ENCODE assay signal across 8 cellular contexts in genomic region chr2:11344342-11344955, GRCh38. TPM values are rescaled to one million over a fixed set of nuclear protein-coding genes. Genes with fewer than 3 reads are reported as not detected.
DNase-seq lines count a peak whose midpoint lies in the region; ATAC-seq, FAIRE-seq and TF ChIP-seq lines count a peak whose summit lies in the region.

ROCK2 (minus strand) TSS chr2:11344636; CDS start chr2:11344136, 500 bp downstream.

- no peaks in the 10 kb centered on the region for H3K36me3 ChIP-seq in CD8-positive, alpha-beta memory T cell (ENCODE audit: insufficient read depth, low read length)
- H3K36me3 ChIP-seq in NT2/D1 (ENCODE audit: insufficient read depth, insufficient read length, low read length) (no peaks in the 10 kb centered on the region), endothelial cell of umbilical vein (ENCODE audit: control insufficient read depth in 2 of 2, extremely low read depth in 1 of 2, insufficient read depth in 2 of 2, low read length in 2 of 2) (no peaks in the 10 kb centered on the region)

- H3K4me3 ChIP-seq in CD8-positive, alpha-beta memory T cell (ENCODE audit: low read length) = peak within 1 kb of the TSS; percentile 74
- H3K4me3 ChIP-seq in NT2/D1 (ENCODE audit: insufficient read length, low read depth) (peak within 1 kb of the TSS; percentile 88), endothelial cell of umbilical vein (replicated peaks in 1 of 3; ENCODE audit: insufficient read depth in 1 of 3, low read depth in 1 of 3, low read length in 3 of 3) (peak within 1 kb of the TSS; percentile 79 to 94 (median 92))

- H3K9me3 ChIP-seq in CD8-positive, alpha-beta memory T cell (ENCODE audit: low read length) = no peaks in the 10 kb centered on the region
- H3K9me3 ChIP-seq in NT2/D1 (ENCODE audit: insufficient read depth, low read length) (no peaks in the 10 kb centered on the region), endothelial cell of umbilical vein (replicated peaks; ENCODE audit: control insufficient read depth, insufficient read depth, low read length) (no peaks in the 10 kb centered on the region)

- POLR2A ChIA-PET in CD8-positive, alpha-beta memory T cell (lab: Charles Lee) = interaction anchor here (1.0 to 1.7 kb wide), 3 partner anchors 121 to 215 kb away, joined by 3 to 7 read pairs (median 6); partner anchors contain the start of gene E2F6
- POLR2A ChIA-PET in endothelial cell of umbilical vein (lab: Charles Lee) = interaction anchor here (0.8 to 2.2 kb wide), 7 partner anchors 24 to 212 kb away, joined by 3 to 11 read pairs (median 3); partner anchors contain the start of gene SLC66A3

- peaks cover 9% of the 10 kb centered on the region for H4K20me1 ChIP-seq in endothelial cell of umbilical vein (replicated peaks; ENCODE audit: control insufficient read depth, extremely low read depth, insufficient read depth, low read length)

- H3K27me3 Mint-ChIP-seq in CD8-positive, alpha-beta memory T cell = peaks cover 0 to 3% of the 10 kb centered on the region in 2 donors

- H3K9ac ChIP-seq in NT2/D1 (ENCODE audit: insufficient read length, low read depth) = peak within 1 kb of the TSS; percentile 89
- peak within 1 kb of the TSS; percentile 97 for H3K9ac ChIP-seq in endothelial cell of umbilical vein (replicated peaks; ENCODE audit: extremely low read depth, insufficient read depth, low read length)

- no TSS peak for BruUV-seq in endothelial cell of umbilical vein (replicated peaks; lab: Mats Ljungman, UMichigan)

- H3K4me1 Mint-ChIP-seq in CD8-positive, alpha-beta memory T cell = peaks cover 38 to 45% (median 39%) of the 10 kb centered on the region in 3 donors

- ATAC-seq in GM19463 (IDR thresholded peaks at IDR 0.05; ENCODE audit: unreplicated experiment) = peak; percentile 65

- intact Hi-C loops in endothelial cell of umbilical vein (cut with micrococcal nuclease) = loop anchor here (1.0 to 5.0 kb wide), 3 partner anchors 63 to 532 kb away; partner anchors contain the start of genes PDIA6 and SLC66A3

- peak; percentile 73 for TF ChIP-seq POLR2A in endothelial cell of umbilical vein (IDR thresholded peaks at IDR 0.05; ENCODE audit: low read depth, low read length)

- H2AFZ ChIP-seq in endothelial cell of umbilical vein (ENCODE audit: low read depth, low read length) = peak within 1 kb of the TSS; percentile 71

- no peak for TF ChIP-seq CTCF in endothelial cell of umbilical vein (IDR thresholded peaks at IDR 0.05; ENCODE audit: extremely low read depth in 1 of 2, insufficient read depth in 1 of 2, low read depth in 1 of 2, low read length in 2 of 2)

- no peaks in the 10 kb centered on the region for H3K9me1 ChIP-seq in endothelial cell of umbilical vein (replicated peaks; ENCODE audit: control insufficient read depth, extremely low read depth, insufficient read depth, low read length)

- H3K4me2 ChIP-seq in endothelial cell of umbilical vein (ENCODE audit: insufficient read depth, low read length) = peak within 1 kb of the TSS; percentile 97

- no peaks in the 10 kb centered on the region for H3K27me3 ChIP-seq in CD8-positive, alpha-beta memory T cell (ENCODE audit: insufficient read depth, low read length, poor library complexity, severe bottlenecking)
- H3K27me3 ChIP-seq in NT2/D1 (ENCODE audit: insufficient read depth, insufficient read length) (no peaks in the 10 kb centered on the region), endothelial cell of umbilical vein (ENCODE audit: control insufficient read depth in 2 of 2, insufficient read depth in 2 of 2, low read length in 2 of 2) (no peaks in the 10 kb centered on the region)

- CTCF ChIA-PET in CD8-positive, alpha-beta memory T cell (lab: Charles Lee) = interaction anchor here (1.5 kb wide), 1 partner anchor 212 kb away, joined by 6 read pairs; a partner anchor contains a TSS
- CTCF ChIA-PET in endothelial cell of umbilical vein (lab: Charles Lee) = interaction anchor here (0.7 to 5.2 kb wide), 11 partner anchors 23 to 212 kb away, joined by 3 to 67 read pairs (median 11); partner anchors contain the start of gene SLC66A3

- H3K27ac ChIP-seq in CD8-positive, alpha-beta memory T cell (ENCODE audit: low read depth, low read length) = peak within 1 kb of the TSS; percentile 58
- peak within 1 kb of the TSS; percentile 98 for H3K27ac ChIP-seq in endothelial cell of umbilical vein (ENCODE audit: insufficient read depth, low read depth, low read length)

- dilution Hi-C loops in endothelial cell of umbilical vein (cut with MboI; ENCODE audit: extremely low pct_ligation_motif_present, low sequenced_read_pairs) = no loop called here

- H3K4me1 ChIP-seq in CD8-positive, alpha-beta memory T cell (ENCODE audit: insufficient read depth, low read length) = peaks cover 18% of the 10 kb centered on the region
- no peaks in the 10 kb centered on the region for H3K4me1 ChIP-seq in NT2/D1 (ENCODE audit: insufficient read depth, insufficient read length)
- peaks cover 25% of the 10 kb centered on the region for H3K4me1 ChIP-seq in endothelial cell of umbilical vein (ENCODE audit: control insufficient read depth, extremely low read depth, insufficient read depth, low read length)

- FAIRE-seq in endothelial cell of umbilical vein (lab: Jason Lieb, UNC) = peak; percentile 90

- peak within 1 kb of the TSS; percentile 77 to 99 (median 94) for H3K27ac Mint-ChIP-seq in CD8-positive, alpha-beta memory T cell

- DNase-seq in CD8-positive, alpha-beta memory T cell = peak; percentile 48 to 70 (median 57)
- peak; percentile 62 for DNase-seq in HPDE6-E6E7 (ENCODE audit: extremely low spot score)
- DNase-seq in NT2/D1 (ENCODE audit: low read depth, low spot score) = peak; percentile 82
- peak; percentile 52 for DNase-seq in activated T-cell treated with anti-CD3 and anti-CD28 coated beads for 1 hour (ENCODE audit: low read depth)
- DNase-seq in endothelial cell of umbilical vein (ENCODE audit: low read depth, low spot score) = peak; percentile 82
- peak; percentile 59 for DNase-seq in middle frontal gyrus (ENCODE audit: extremely low spot score, low spot score)
- DNase-seq in stimulated activated CD8-positive, alpha-beta memory T cell treated with anti-CD3 and anti-CD28 coated beads, Interleukin-4, amount 100 ng/mL, for 24 hours (ENCODE audit: low read depth) = peak; percentile 64

- H3K9me3 Mint-ChIP-seq in CD8-positive, alpha-beta memory T cell = no peaks in the 10 kb centered on the region

- peaks cover 47% of the 10 kb centered on the region for H3K79me2 ChIP-seq in endothelial cell of umbilical vein (ENCODE audit: control insufficient read depth, insufficient read depth, low read length)

- H3K4me3 Mint-ChIP-seq in CD8-positive, alpha-beta memory T cell = peak within 1 kb of the TSS; percentile 94 to 99 (median 99)

- peaks cover 0 to 7% (median 0%) of the 10 kb centered on the region in 3 donors for H3K36me3 Mint-ChIP-seq in CD8-positive, alpha-beta memory T cell

TF ChIP-seq in endothelial cell of umbilical vein, 7 proteins besides CTCF, POLR2A, EP300 and RAD21:
- TF ChIP-seq GATA2 (IDR thresholded peaks at IDR 0.05; ENCODE audit: insufficient read depth, insufficient read length, low read depth, low read length) (no peak), POLR2AphosphoS5 (IDR thresholded peaks at IDR 0.05; ENCODE audit: insufficient read depth, low read depth, low read length) (peak; percentile 67), MAX (IDR thresholded peaks at IDR 0.05; ENCODE audit: insufficient read depth, insufficient read length) (no peak), FOS (IDR thresholded peaks at IDR 0.05; ENCODE audit: borderline replicate concordance, insufficient read depth, low read length) (no peak), MYC (IDR thresholded peaks at IDR 0.05; ENCODE audit: low read depth, low read length) (no peak), JUN (IDR thresholded peaks at IDR 0.05; ENCODE audit: borderline replicate concordance, insufficient read depth, insufficient read length, low read depth) (no peak), EZH2 (IDR thresholded peaks at IDR 0.05; ENCODE audit: borderline replicate concordance, low read depth, low read length, severe bottlenecking) (no peak)

RNA-seq across cellular contexts. Expression of gene ROCK2, which starts in this region (rescaled TPM):
- total RNA-seq in CD8-positive, alpha-beta memory T cell = 10 to 100 TPM; 19.5 to 22.9 TPM
- 15.5 TPM for polyA plus RNA-seq in CD8-positive, alpha-beta memory T cell
- 54.3 and 56.5 TPM in 2 replicates for total RNA-seq in endothelial cell of umbilical vein
- 3.5 and 5.2 TPM in 2 replicates for polyA plus RNA-seq in endothelial cell of umbilical vein
- 6.9 and 7.1 TPM in 2 replicates for polyA plus RNA-seq in endothelial cell of umbilical vein (2011; cell fraction: cytosol; rRNA removed)
- 11.1 and 15.9 TPM in 2 replicates for polyA plus RNA-seq in endothelial cell of umbilical vein (2011; cell fraction: nucleus; rRNA removed)
- 29.6 and 37.7 TPM in 2 replicates for polyA plus RNA-seq in endothelial cell of umbilical vein (2012)
- 24.7 and 30.4 TPM in 2 replicates for polyA minus RNA-seq in endothelial cell of umbilical vein
- polyA minus RNA-seq in endothelial cell of umbilical vein (2011; cell fraction: cytosol; rRNA and poly(A)+ RNA removed) = 33.8 TPM
- polyA minus RNA-seq in endothelial cell of umbilical vein (2011; cell fraction: nucleus; rRNA and poly(A)+ RNA removed) = 42.6 and 72.6 TPM in 2 replicates

Comparison
In these comparisons a context has a peak if more than half of its experiments do, and no peak if none do; other contexts are left out.
1. Peak in every context shown above with its lines: DNase-seq, ATAC-seq, H3K4me3 ChIP-seq and H3K27ac ChIP-seq.